Comparison of ENCODE assay signal across 8 cellular contexts in genomic region chr19:633068-633785, GRCh38. TPM values are rescaled to one million over a fixed set of nuclear protein-coding genes. Genes with fewer than 3 reads are reported as not detected.
DNase-seq lines count a peak whose midpoint lies in the region; ATAC-seq and TF ChIP-seq lines count a peak whose summit lies in the region.

Gene POLRMT, minus strand, starts transcription at chr19:633537. Its CDS starts 25 bp downstream, at chr19:633512.

- DNase-seq in NCI-H1436 treated with DMSO at 0.1 percent for 48 hours (lab: John Stamatoyannopoulos, UW), result peak; percentile 87
- DNase-seq in T follicular helper cell (ENCODE audit: low read depth), result peak; percentile 93
- DNase-seq in adipocyte (ENCODE audit: low read depth), result peak; percentile 99
- DNase-seq in Right ventricle myocardium superior, result peak; percentile 99
- DNase-seq in ovary, result peak; percentile 98 to 99 (median 98)

- no peak for TF ChIP-seq EP300 in ovary (IDR thresholded peaks at IDR 0.05)

- H3K27me3 ChIP-seq in adipocyte (replicated peaks; ENCODE audit: control insufficient read depth, insufficient read depth, low read length) (no peaks in the 10 kb centered on the region), ovary (no peaks in the 10 kb centered on the region), thymus (ENCODE audit: control insufficient read depth, insufficient read depth) (peaks cover under 1% of the 10 kb centered on the region)

- H3K9me3 ChIP-seq in adipocyte (ENCODE audit: control insufficient read depth, low read length) (no peaks in the 10 kb centered on the region), ovary (no peaks in the 10 kb centered on the region), thymus (ENCODE audit: control insufficient read depth) (no peaks in the 10 kb centered on the region)

- H3K36me3 ChIP-seq in adipocyte (ENCODE audit: control insufficient read depth, insufficient read depth, low read length, severe bottlenecking) (peaks cover 16% of the 10 kb centered on the region), ovary (no peaks in the 10 kb centered on the region), thymus (ENCODE audit: control insufficient read depth, insufficient read depth) (peaks cover 19% of the 10 kb centered on the region)

- H3K4me1 ChIP-seq in adipocyte (ENCODE audit: control insufficient read depth, insufficient read depth, low read length), result peaks cover 12% of the 10 kb centered on the region
- peaks cover 12% of the 10 kb centered on the region for H3K4me1 ChIP-seq in ovary (ENCODE audit: insufficient read depth)
- H3K4me1 ChIP-seq in thymus (ENCODE audit: control insufficient read depth, insufficient read depth, low read length), result peaks cover 17% of the 10 kb centered on the region

- intact Hi-C loops in Right ventricle myocardium superior (cut with DNase I) (no loop called here), ovary (cut with DNase I) (no loop called here)

- TF ChIP-seq CTCF in GM12875 (IDR thresholded peaks at IDR 0.05; ENCODE audit: borderline replicate concordance, insufficient read depth, low read depth, low read length) (no peak), ovary (IDR thresholded peaks at IDR 0.05) (peak in 2 of 3 donors; percentile 27 to 34)

- TF ChIP-seq POLR2A in ovary (IDR thresholded peaks at IDR 0.05), result no peak

- H3K27ac ChIP-seq in ovary, result no peak within 1 kb of the TSS
- peak within 1 kb of the TSS; percentile 80 for H3K27ac ChIP-seq in thymus (ENCODE audit: low read depth)

- peak; percentile 79 for ATAC-seq in HG02840 (IDR thresholded peaks at IDR 0.05; ENCODE audit: low FRiP score, unreplicated experiment)
- peak; percentile 98 for ATAC-seq in Right ventricle myocardium superior (ENCODE audit: poor library complexity)

- H3K4me3 ChIP-seq in GM12875 (ENCODE audit: low read depth, low read length) (peak within 1 kb of the TSS; percentile 99), adipocyte (ENCODE audit: low read length) (peak within 1 kb of the TSS; percentile 96), ovary (peak within 1 kb of the TSS; percentile 90), thymus (ENCODE audit: low read length) (peak within 1 kb of the TSS; percentile 91)

- WGBS in ovary, 3 donors, result 0 to 1% (median 0%) methylated on average over 67 of the region's 67 CpGs
- under 1% methylated on average over 67 of the region's 67 CpGs for WGBS in thymus

- peak within 1 kb of the TSS; percentile 95 for H3K9ac ChIP-seq in adipocyte (ENCODE audit: low read length)

RNA-seq across cellular contexts. Expression of gene POLRMT, which starts in this region (rescaled TPM):
- total RNA-seq in Right ventricle myocardium superior (54.5 TPM), ovary (10 to 100 TPM; 19.9 to 52.3 (median 43.9) TPM)
- polyA plus RNA-seq in ovary (10 to 100 TPM; 13.5 to 39.6 TPM), thymus (130 TPM)
